In the genomic region with DNA sequence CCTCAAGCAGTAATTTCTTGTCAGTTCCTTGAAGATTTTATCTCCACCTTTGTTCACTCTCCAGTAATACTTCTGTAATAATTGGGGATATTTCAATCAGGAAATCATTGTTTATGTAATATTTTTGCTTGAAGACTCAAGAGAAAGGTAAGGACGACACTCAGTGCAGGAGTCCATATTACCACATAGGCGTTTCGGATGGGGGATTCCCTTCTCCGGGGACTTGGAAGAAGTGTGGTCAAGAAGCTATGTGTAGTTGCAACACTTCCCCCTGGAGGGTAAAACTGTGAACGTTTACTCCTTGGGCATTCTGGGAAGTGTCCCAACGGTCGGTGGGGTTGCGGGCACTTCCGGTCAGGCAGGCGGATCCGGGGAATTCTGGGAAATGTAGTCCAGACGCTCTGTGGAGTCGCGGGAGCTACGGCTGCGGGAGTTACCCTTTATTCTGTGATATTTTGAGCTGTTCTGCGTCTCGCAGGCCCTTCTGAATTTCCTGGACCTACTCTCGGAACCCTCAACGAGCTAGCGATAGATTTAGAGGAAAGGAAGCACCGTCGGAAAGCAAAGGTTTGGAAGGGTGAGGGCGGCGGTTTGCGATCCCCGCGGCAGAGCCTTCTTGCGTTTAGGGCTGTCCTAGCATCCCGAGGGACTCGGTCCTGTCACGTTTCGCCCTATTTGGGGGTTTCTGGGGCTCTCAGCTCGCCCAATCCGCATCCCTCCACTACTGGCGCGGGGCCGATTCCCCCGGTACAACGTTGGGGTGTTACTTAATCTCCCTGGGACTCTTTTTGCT, we compare ENCODE assay signal across 1 cellular context.
TF ChIP-seq lines count a peak whose summit lies in the region.

A gene (plus strand): TSS at position 395 of the 793 bp plus-strand sequence. CDS start 11,499 bp downstream, outside the sequence.

TF ChIP-seq in HEK293, 187 proteins besides CTCF, POLR2A, EP300 and RAD21 (continued from another document and continues in another):
- TF ChIP-seq, protein P1, sequence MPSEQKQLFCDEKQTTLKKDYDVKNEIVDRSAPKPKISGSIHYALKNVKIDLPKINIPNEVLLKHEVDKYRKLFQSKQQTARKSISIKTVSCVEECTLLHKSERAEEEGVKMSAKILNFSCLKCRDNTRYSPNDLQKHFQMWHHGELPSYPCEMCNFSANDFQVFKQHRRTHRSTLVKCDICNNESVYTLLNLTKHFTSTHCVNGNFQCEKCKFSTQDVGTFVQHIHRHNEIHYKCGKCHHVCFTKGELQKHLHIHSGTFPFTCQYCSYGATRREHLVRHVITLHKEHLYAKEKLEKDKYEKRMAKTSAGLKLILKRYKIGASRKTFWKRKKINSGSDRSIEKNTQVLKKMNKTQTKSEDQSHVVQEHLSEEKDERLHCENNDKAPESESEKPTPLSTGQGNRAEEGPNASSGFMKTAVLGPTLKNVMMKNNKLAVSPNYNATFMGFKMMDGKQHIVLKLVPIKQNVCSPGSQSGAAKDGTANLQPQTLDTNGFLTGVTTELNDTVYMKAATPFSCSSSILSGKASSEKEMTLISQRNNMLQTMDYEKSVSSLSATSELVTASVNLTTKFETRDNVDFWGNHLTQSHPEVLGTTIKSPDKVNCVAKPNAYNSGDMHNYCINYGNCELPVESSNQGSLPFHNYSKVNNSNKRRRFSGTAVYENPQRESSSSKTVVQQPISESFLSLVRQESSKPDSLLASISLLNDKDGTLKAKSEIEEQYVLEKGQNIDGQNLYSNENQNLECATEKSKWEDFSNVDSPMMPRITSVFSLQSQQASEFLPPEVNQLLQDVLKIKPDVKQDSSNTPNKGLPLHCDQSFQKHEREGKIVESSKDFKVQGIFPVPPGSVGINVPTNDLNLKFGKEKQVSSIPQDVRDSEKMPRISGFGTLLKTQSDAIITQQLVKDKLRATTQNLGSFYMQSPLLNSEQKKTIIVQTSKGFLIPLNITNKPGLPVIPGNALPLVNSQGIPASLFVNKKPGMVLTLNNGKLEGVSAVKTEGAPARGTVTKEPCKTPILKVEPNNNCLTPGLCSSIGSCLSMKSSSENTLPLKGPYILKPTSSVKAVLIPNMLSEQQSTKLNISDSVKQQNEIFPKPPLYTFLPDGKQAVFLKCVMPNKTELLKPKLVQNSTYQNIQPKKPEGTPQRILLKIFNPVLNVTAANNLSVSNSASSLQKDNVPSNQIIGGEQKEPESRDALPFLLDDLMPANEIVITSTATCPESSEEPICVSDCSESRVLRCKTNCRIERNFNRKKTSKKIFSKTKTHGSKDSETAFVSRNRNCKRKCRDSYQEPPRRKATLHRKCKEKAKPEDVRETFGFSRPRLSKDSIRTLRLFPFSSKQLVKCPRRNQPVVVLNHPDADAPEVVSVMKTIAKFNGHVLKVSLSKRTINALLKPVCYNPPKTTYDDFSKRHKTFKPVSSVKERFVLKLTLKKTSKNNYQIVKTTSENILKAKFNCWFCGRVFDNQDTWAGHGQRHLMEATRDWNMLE (tag by site-specific recombination; conservative IDR thresholded peaks at IDR 0.05; ENCODE audit: low read depth): peak; percentile 100
- peak; percentile 92 for TF ChIP-seq GLIS1 (tag by site-specific recombination; IDR thresholded peaks at IDR 0.05)
- TF ChIP-seq ZBTB1 (tag by site-specific recombination; IDR thresholded peaks at IDR 0.05): no peak; the same call in 1 of the 2 replicates
- TF ChIP-seq, protein P2, sequence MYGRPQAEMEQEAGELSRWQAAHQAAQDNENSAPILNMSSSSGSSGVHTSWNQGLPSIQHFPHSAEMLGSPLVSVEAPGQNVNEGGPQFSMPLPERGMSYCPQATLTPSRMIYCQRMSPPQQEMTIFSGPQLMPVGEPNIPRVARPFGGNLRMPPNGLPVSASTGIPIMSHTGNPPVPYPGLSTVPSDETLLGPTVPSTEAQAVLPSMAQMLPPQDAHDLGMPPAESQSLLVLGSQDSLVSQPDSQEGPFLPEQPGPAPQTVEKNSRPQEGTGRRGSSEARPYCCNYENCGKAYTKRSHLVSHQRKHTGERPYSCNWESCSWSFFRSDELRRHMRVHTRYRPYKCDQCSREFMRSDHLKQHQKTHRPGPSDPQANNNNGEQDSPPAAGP (tag by site-specific recombination; IDR thresholded peaks at IDR 0.05): peak; percentile 82
- TF ChIP-seq ZNF138 (tag by site-specific recombination; IDR thresholded peaks at IDR 0.05; ENCODE audit: borderline replicate concordance): no peak
- peak; percentile 97 for TF ChIP-seq ZSCAN30 (tag by site-specific recombination; IDR thresholded peaks at IDR 0.05)
- peak; percentile 92 for TF ChIP-seq KLF8 (tag by site-specific recombination; IDR thresholded peaks at IDR 0.05)
- TF ChIP-seq ZNF843 (tag by site-specific recombination; IDR thresholded peaks at IDR 0.05): peak; percentile 70
- peak; percentile 85 for TF ChIP-seq ZNF366 (tag by site-specific recombination; conservative IDR thresholded peaks at IDR 0.05)
- TF ChIP-seq ZNF571 (tag by site-specific recombination; IDR thresholded peaks at IDR 0.05): no peak
- TF ChIP-seq, protein P3, sequence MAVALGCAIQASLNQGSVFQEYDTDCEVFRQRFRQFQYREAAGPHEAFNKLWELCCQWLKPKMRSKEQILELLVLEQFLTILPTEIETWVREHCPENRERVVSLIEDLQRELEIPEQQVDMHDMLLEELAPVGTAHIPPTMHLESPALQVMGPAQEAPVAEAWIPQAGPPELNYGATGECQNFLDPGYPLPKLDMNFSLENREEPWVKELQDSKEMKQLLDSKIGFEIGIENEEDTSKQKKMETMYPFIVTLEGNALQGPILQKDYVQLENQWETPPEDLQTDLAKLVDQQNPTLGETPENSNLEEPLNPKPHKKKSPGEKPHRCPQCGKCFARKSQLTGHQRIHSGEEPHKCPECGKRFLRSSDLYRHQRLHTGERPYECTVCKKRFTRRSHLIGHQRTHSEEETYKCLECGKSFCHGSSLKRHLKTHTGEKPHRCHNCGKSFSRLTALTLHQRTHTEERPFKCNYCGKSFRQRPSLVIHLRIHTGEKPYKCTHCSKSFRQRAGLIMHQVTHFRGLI (tag by site-specific recombination; IDR thresholded peaks at IDR 0.05): peak; percentile 27
- TF ChIP-seq SP2 (tag by site-specific recombination; IDR thresholded peaks at IDR 0.05): peak; percentile 88
- TF ChIP-seq, protein P4, sequence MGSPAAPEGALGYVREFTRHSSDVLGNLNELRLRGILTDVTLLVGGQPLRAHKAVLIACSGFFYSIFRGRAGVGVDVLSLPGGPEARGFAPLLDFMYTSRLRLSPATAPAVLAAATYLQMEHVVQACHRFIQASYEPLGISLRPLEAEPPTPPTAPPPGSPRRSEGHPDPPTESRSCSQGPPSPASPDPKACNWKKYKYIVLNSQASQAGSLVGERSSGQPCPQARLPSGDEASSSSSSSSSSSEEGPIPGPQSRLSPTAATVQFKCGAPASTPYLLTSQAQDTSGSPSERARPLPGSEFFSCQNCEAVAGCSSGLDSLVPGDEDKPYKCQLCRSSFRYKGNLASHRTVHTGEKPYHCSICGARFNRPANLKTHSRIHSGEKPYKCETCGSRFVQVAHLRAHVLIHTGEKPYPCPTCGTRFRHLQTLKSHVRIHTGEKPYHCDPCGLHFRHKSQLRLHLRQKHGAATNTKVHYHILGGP (tag by site-specific recombination; IDR thresholded peaks at IDR 0.05): no peak
- TF ChIP-seq, protein P5, sequence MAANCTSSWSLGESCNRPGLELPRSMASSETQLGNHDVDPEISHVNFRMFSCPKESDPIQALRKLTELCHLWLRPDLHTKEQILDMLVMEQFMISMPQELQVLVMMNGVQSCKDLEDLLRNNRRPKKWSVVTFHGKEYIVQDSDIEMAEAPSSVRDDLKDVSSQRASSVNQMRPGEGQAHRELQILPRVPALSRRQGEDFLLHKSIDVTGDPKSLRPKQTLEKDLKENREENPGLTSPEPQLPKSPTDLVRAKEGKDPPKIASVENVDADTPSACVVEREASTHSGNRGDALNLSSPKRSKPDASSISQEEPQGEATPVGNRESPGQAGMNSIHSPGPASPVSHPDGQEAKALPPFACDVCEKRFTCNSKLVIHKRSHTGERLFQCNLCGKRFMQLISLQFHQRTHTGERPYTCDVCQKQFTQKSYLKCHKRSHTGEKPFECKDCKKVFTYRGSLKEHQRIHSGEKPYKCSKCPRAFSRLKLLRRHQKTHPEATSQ (tag by site-specific recombination; IDR thresholded peaks at IDR 0.05): no peak
- peak; percentile 11; the same call in 1 of the 2 replicates for TF ChIP-seq ZNF23 (tag by site-specific recombination; IDR thresholded peaks at IDR 0.05; ENCODE audit: borderline replicate concordance)
- TF ChIP-seq, protein P6, sequence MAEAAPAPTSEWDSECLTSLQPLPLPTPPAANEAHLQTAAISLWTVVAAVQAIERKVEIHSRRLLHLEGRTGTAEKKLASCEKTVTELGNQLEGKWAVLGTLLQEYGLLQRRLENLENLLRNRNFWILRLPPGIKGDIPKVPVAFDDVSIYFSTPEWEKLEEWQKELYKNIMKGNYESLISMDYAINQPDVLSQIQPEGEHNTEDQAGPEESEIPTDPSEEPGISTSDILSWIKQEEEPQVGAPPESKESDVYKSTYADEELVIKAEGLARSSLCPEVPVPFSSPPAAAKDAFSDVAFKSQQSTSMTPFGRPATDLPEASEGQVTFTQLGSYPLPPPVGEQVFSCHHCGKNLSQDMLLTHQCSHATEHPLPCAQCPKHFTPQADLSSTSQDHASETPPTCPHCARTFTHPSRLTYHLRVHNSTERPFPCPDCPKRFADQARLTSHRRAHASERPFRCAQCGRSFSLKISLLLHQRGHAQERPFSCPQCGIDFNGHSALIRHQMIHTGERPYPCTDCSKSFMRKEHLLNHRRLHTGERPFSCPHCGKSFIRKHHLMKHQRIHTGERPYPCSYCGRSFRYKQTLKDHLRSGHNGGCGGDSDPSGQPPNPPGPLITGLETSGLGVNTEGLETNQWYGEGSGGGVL (tag by site-specific recombination; IDR thresholded peaks at IDR 0.05): peak; percentile 53
- TF ChIP-seq, protein P7, sequence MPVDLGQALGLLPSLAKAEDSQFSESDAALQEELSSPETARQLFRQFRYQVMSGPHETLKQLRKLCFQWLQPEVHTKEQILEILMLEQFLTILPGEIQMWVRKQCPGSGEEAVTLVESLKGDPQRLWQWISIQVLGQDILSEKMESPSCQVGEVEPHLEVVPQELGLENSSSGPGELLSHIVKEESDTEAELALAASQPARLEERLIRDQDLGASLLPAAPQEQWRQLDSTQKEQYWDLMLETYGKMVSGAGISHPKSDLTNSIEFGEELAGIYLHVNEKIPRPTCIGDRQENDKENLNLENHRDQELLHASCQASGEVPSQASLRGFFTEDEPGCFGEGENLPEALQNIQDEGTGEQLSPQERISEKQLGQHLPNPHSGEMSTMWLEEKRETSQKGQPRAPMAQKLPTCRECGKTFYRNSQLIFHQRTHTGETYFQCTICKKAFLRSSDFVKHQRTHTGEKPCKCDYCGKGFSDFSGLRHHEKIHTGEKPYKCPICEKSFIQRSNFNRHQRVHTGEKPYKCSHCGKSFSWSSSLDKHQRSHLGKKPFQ (tag by site-specific recombination; IDR thresholded peaks at IDR 0.05): peak; percentile 67; the same call in 1 of the 2 replicates
- TF ChIP-seq ZNF433 (tag by site-specific recombination; IDR thresholded peaks at IDR 0.05; ENCODE audit: low read depth): no peak
- peak; percentile 100 for TF ChIP-seq BCL11A (tag by site-specific recombination; IDR thresholded peaks at IDR 0.05; ENCODE audit: low read depth)
- no peak for TF ChIP-seq ZNF544 (tag by site-specific recombination; IDR thresholded peaks at IDR 0.05)
- TF ChIP-seq, protein P8, sequence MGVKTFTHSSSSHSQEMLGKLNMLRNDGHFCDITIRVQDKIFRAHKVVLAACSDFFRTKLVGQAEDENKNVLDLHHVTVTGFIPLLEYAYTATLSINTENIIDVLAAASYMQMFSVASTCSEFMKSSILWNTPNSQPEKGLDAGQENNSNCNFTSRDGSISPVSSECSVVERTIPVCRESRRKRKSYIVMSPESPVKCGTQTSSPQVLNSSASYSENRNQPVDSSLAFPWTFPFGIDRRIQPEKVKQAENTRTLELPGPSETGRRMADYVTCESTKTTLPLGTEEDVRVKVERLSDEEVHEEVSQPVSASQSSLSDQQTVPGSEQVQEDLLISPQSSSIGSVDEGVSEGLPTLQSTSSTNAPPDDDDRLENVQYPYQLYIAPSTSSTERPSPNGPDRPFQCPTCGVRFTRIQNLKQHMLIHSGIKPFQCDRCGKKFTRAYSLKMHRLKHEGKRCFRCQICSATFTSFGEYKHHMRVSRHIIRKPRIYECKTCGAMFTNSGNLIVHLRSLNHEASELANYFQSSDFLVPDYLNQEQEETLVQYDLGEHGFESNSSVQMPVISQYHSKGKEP (tag by site-specific recombination; IDR thresholded peaks at IDR 0.05): peak; percentile 93; the same call in 1 of the 2 replicates
- TF ChIP-seq ZNF24 (tag by site-specific recombination; IDR thresholded peaks at IDR 0.05): peak; percentile 97
- TF ChIP-seq ZNF776 (tag by site-specific recombination; IDR thresholded peaks at IDR 0.05; ENCODE audit: borderline replicate concordance): no peak
- TF ChIP-seq, protein P9, sequence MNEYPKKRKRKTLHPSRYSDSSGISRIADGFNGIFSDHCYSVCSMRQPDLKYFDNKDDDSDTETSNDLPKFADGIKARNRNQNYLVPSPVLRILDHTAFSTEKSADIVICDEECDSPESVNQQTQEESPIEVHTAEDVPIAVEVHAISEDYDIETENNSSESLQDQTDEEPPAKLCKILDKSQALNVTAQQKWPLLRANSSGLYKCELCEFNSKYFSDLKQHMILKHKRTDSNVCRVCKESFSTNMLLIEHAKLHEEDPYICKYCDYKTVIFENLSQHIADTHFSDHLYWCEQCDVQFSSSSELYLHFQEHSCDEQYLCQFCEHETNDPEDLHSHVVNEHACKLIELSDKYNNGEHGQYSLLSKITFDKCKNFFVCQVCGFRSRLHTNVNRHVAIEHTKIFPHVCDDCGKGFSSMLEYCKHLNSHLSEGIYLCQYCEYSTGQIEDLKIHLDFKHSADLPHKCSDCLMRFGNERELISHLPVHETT (tag by site-specific recombination; IDR thresholded peaks at IDR 0.05): peak; percentile 83
- peak; percentile 89 for TF ChIP-seq ZEB2 (tag by site-specific recombination; IDR thresholded peaks at IDR 0.05)
- TF ChIP-seq ZNF341 (tag by site-specific recombination; IDR thresholded peaks at IDR 0.05; ENCODE audit: low read depth): peak; percentile 64
- 0 out of 2 replicates have a peak, but pooled peaks have one; percentile 24 for TF ChIP-seq FEZF1 (tag by site-specific recombination; IDR thresholded peaks at IDR 0.05)
- TF ChIP-seq ZNF658 (tag by site-specific recombination; IDR thresholded peaks at IDR 0.05): no peak
- no peak for TF ChIP-seq ZNF48 (tag by site-specific recombination; IDR thresholded peaks at IDR 0.05)
- no peak for TF ChIP-seq ZNF114 (tag by site-specific recombination; IDR thresholded peaks at IDR 0.05)
- TF ChIP-seq, protein P10, sequence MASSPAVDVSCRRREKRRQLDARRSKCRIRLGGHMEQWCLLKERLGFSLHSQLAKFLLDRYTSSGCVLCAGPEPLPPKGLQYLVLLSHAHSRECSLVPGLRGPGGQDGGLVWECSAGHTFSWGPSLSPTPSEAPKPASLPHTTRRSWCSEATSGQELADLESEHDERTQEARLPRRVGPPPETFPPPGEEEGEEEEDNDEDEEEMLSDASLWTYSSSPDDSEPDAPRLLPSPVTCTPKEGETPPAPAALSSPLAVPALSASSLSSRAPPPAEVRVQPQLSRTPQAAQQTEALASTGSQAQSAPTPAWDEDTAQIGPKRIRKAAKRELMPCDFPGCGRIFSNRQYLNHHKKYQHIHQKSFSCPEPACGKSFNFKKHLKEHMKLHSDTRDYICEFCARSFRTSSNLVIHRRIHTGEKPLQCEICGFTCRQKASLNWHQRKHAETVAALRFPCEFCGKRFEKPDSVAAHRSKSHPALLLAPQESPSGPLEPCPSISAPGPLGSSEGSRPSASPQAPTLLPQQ (tag by site-specific recombination; IDR thresholded peaks at IDR 0.05): peak; percentile 82
